Comparison of ENCODE assay signal across 8 cellular contexts in the genomic region with DNA sequence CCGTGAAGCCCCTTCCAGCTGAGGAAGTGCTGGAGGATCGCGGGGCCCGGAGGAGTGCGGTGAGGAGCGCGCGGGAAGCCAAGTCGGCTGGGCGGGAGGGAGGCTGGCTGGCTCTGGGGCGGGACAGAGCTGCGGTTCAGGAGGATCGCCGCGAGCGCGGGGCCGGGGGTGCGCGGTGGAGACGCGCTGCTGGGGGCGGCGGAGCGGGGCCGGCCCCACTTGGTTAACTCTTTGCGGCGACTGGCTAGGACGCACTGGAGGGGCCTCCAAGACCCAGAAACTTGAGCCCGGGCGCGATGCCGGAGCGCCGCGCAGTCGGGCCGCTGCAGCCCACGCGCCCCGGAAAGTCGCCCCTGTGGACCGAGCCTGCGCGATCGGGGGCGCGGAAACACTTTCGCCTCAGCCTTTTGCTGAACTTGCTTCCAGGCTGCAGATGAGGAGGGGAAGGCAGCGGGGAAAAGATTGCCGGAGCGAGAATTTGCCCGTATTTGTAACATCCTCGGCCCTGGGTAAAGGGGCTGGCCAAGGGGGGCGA. TPM values are rescaled to one million over a fixed set of nuclear protein-coding genes. Genes with fewer than 3 reads are reported as not detected.
DNase-seq lines count a peak whose midpoint lies in the region; ATAC-seq, FAIRE-seq and TF ChIP-seq lines count a peak whose summit lies in the region.

No MANE protein-coding gene starts in this region.

- no peak for TF ChIP-seq RAD21 in neural cell (conservative IDR thresholded peaks at IDR 0.05)

- no peak overlapping the region for H2AFZ ChIP-seq in neural cell (ENCODE audit: low read depth, low read length)

- peak overlapping the region; percentile 18 for H3K9ac ChIP-seq in neural cell (ENCODE audit: low read length)

- intact Hi-C loops in activated CD4-positive, alpha-beta memory T cell treated with anti-CD3 and anti-CD28 coated beads for 36 hours (cut with micrococcal nuclease) = no loop called here

- no peak for TF ChIP-seq CTCF in AG04450 (IDR thresholded peaks at IDR 0.05; ENCODE audit: low read depth, low read length)
- TF ChIP-seq CTCF in neural cell (IDR thresholded peaks at IDR 0.05; ENCODE audit: poor library complexity, severe bottlenecking) = no peak

- H3K9me3 ChIP-seq in AG04450 (ENCODE audit: control insufficient read depth, insufficient read depth, low read length) = no peaks in the 10 kb centered on the region; the same call in 1 of the 2 replicates
- no peaks in the 10 kb centered on the region for H3K9me3 ChIP-seq in neural cell (ENCODE audit: low read length)

- CTCF ChIA-PET in AG04450 (lab: Charles Lee) = no interaction called here
- CTCF ChIA-PET in activated CD4-positive, alpha-beta memory T cell treated with anti-CD3 and anti-CD28 coated beads for 36 hours (lab: Charles Lee) = interaction anchor here (0.7 to 1.2 kb wide), 2 partner anchors 11 to 51 kb away, joined by 3 read pairs; no protein-coding TSS in a partner anchor

- peaks cover 7% of the 10 kb centered on the region for H3K4me1 Mint-ChIP-seq in activated CD4-positive, alpha-beta memory T cell treated with anti-CD3 and anti-CD28 coated beads for 36 hours (ENCODE audit: low read depth)

- ATAC-seq in GM18511 (IDR thresholded peaks at IDR 0.05; ENCODE audit: unreplicated experiment) (peak; percentile 38), HG03108 (IDR thresholded peaks at IDR 0.05; ENCODE audit: unreplicated experiment) (peak; percentile 28)

- H3K4me3 ChIP-seq in AG04450 (ENCODE audit: low read depth, low read length) (peak overlapping the region; percentile 83), neural cell (ENCODE audit: low read length) (peak overlapping the region; percentile 78)

- no peak for TF ChIP-seq EP300 in neural cell (conservative IDR thresholded peaks at IDR 0.05; ENCODE audit: poor library complexity, severe bottlenecking)

- no peak for FAIRE-seq in frontal cortex (lab: Jason Lieb, UNC)

- no peak overlapping the region for H3K27ac Mint-ChIP-seq in activated CD4-positive, alpha-beta memory T cell treated with anti-CD3 and anti-CD28 coated beads for 36 hours

- H3K9me3 Mint-ChIP-seq in activated CD4-positive, alpha-beta memory T cell treated with anti-CD3 and anti-CD28 coated beads for 36 hours = no peaks in the 10 kb centered on the region

- H4K20me1 ChIP-seq in neural cell (ENCODE audit: insufficient read depth) = no peaks in the 10 kb centered on the region

- no peak for DNase-seq in AG04450 (ENCODE audit: low read depth, low spot score)
- peak; percentile 28 for DNase-seq in activated CD4-positive, alpha-beta memory T cell treated with anti-CD3 and anti-CD28 coated beads for 36 hours
- peak; percentile 36 to 40 for DNase-seq in frontal cortex (ENCODE audit: low spot score in 2 of 2)
- no peak for DNase-seq in epidermal melanocyte (ENCODE audit: insufficient read length, low spot score)
- no peak for DNase-seq in pons (ENCODE audit: low spot score)

- peak overlapping the region; percentile 80 for H3K4me3 Mint-ChIP-seq in activated CD4-positive, alpha-beta memory T cell treated with anti-CD3 and anti-CD28 coated beads for 36 hours

- peaks cover 45% of the 10 kb centered on the region for H3K27me3 Mint-ChIP-seq in activated CD4-positive, alpha-beta memory T cell treated with anti-CD3 and anti-CD28 coated beads for 36 hours

- H3K36me3 ChIP-seq in neural cell (ENCODE audit: insufficient read depth, low read length) = no peaks in the 10 kb centered on the region

- H3F3A ChIP-seq in neural cell (ENCODE audit: insufficient read depth, low read length, poor library complexity, severe bottlenecking) = no peaks in the 10 kb centered on the region

- H3K27me3 ChIP-seq in AG04450 (ENCODE audit: control insufficient read depth, insufficient read depth, low read length) (no peaks in the 10 kb centered on the region), neural cell (ENCODE audit: insufficient read depth, low read depth, low read length) (peaks cover 38% of the 10 kb centered on the region)

- H3K79me2 ChIP-seq in neural cell (replicated peaks; ENCODE audit: insufficient read depth, low read length) = no peaks in the 10 kb centered on the region

- no peaks in the 10 kb centered on the region for H3K9me2 ChIP-seq in neural cell (ENCODE audit: insufficient read depth, low read length)

- H3K27ac ChIP-seq in AG04450 (ENCODE audit: low read depth, low read length) = peak overlapping the region; percentile 86
- H3K27ac ChIP-seq in neural cell (ENCODE audit: low read length) = no peak overlapping the region

- POLR2A ChIA-PET in AG04450 (lab: Yijun Ruan, JAX) = interaction anchor here (0.8 to 2.4 kb wide), 2 partner anchors 9 to 17 kb away, joined by 3 to 17 read pairs; no protein-coding TSS in a partner anchor
- POLR2A ChIA-PET in activated CD4-positive, alpha-beta memory T cell treated with anti-CD3 and anti-CD28 coated beads for 36 hours (lab: Charles Lee) = interaction anchor here (1.1 kb wide), 1 partner anchor 593 kb away, joined by 4 read pairs; no protein-coding TSS in a partner anchor

- peak overlapping the region; percentile 79 for H3K4me2 ChIP-seq in neural cell (ENCODE audit: low read length)

- no peaks in the 10 kb centered on the region for H3K36me3 Mint-ChIP-seq in activated CD4-positive, alpha-beta memory T cell treated with anti-CD3 and anti-CD28 coated beads for 36 hours

TF ChIP-seq in neural cell, 6 proteins besides CTCF, POLR2A, EP300 and RAD21:
- peak; percentile 23 for TF ChIP-seq MXI1 (conservative IDR thresholded peaks at IDR 0.05; ENCODE audit: poor library complexity, severe bottlenecking)
- TF ChIP-seq, protein P1, sequence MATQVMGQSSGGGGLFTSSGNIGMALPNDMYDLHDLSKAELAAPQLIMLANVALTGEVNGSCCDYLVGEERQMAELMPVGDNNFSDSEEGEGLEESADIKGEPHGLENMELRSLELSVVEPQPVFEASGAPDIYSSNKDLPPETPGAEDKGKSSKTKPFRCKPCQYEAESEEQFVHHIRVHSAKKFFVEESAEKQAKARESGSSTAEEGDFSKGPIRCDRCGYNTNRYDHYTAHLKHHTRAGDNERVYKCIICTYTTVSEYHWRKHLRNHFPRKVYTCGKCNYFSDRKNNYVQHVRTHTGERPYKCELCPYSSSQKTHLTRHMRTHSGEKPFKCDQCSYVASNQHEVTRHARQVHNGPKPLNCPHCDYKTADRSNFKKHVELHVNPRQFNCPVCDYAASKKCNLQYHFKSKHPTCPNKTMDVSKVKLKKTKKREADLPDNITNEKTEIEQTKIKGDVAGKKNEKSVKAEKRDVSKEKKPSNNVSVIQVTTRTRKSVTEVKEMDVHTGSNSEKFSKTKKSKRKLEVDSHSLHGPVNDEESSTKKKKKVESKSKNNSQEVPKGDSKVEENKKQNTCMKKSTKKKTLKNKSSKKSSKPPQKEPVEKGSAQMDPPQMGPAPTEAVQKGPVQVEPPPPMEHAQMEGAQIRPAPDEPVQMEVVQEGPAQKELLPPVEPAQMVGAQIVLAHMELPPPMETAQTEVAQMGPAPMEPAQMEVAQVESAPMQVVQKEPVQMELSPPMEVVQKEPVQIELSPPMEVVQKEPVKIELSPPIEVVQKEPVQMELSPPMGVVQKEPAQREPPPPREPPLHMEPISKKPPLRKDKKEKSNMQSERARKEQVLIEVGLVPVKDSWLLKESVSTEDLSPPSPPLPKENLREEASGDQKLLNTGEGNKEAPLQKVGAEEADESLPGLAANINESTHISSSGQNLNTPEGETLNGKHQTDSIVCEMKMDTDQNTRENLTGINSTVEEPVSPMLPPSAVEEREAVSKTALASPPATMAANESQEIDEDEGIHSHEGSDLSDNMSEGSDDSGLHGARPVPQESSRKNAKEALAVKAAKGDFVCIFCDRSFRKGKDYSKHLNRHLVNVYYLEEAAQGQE (IDR thresholded peaks at IDR 0.05; ENCODE audit: borderline replicate concordance) = no peak

RNA-seq across cellular contexts. Expression of a gene that starts 0.6 kb away (rescaled TPM):
- 115 and 157 TPM in 2 replicates for polyA plus RNA-seq in AG04450 (2011; rRNA removed)
- polyA minus RNA-seq in AG04450 (2011; rRNA and poly(A)+ RNA removed) = 103 and 104 TPM in 2 replicates
- under 1 TPM; 0.86 to 0.99 TPM for total RNA-seq in activated CD4-positive, alpha-beta memory T cell treated with anti-CD3 and anti-CD28 coated beads for 36 hours
- total RNA-seq in frontal cortex = 10.2 TPM
- polyA plus RNA-seq in neural cell = 0.10 TPM in 1 of 2 replicates, not detected in the other
- polyA minus RNA-seq in neural cell = not detected in 2 replicates

Comparison
In these comparisons a context has a peak if more than half of its experiments do, and no peak if none do; other contexts are left out.
1. DNase-seq: peak in activated CD4-positive, alpha-beta memory T cell treated with anti-CD3 and anti-CD28 coated beads for 36 hours (single experiment) and frontal cortex (2 of 2); none in AG04450 (single experiment), epidermal melanocyte (single experiment) and pons (single experiment).